Comparison of ENCODE assay signal across 14 cellular contexts in the genomic region with DNA sequence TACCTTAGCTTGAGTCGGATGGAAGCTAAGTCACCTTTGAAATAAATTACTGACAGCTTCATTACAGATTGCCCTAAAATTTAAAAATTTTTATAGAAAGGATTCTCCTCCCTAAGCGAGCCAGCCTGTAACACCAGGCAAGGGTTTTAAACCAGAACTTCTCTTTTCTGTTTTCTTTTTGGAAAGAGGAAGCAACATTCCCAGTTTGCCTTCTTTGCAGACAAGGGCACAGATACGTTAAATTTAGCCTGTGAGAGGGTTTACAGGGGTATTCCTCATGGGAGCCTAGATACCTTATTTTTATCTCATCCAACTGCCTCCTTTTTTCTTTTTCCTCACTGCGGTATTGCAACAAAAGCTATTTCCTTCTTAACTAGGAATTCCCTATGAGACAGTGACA. TPM values are rescaled to one million over a fixed set of nuclear protein-coding genes. Genes with fewer than 3 reads are reported as not detected.
DNase-seq lines count a peak whose midpoint lies in the region; ATAC-seq and TF ChIP-seq lines count a peak whose summit lies in the region.
"Had no signal": no experiment of that assay in that cellular context is flagged by ENCODE, and none has a peak within 500 bp of the region (broad histone marks: within the 10 kb centered on the region; RNA-seq: fewer than 3 reads in every experiment).

No MANE protein-coding gene starts in this region.

- CTCF ChIA-PET in activated naive CD4-positive, alpha-beta T cell treated with anti-CD3 and anti-CD28 coated beads, Interleukin-2, amount 10 ng/mL, durations not matched to agents 7 days and 5 days (lab: Charles Lee): interaction anchor here (1.1 kb wide), 1 partner anchor 27 kb away, joined by 3 read pairs; no protein-coding TSS in a partner anchor
- CTCF ChIA-PET in activated CD4-positive, alpha-beta memory T cell treated with anti-CD3 and anti-CD28 coated beads, Interleukin-2, amount 10 ng/mL, durations not matched to agents 7 days and 5 days (lab: Charles Lee): no interaction called here

- no peaks in the 10 kb centered on the region for H3K9me3 Mint-ChIP-seq in activated naive CD4-positive, alpha-beta T cell treated with anti-CD3 and anti-CD28 coated beads, Interleukin-2, amount 10 ng/mL, durations not matched to agents 7 days and 5 days
- no peaks in the 10 kb centered on the region for H3K9me3 Mint-ChIP-seq in activated CD4-positive, alpha-beta memory T cell treated with anti-CD3 and anti-CD28 coated beads, Interleukin-2, amount 10 ng/mL, durations not matched to agents 7 days and 5 days

- H3K4me1 ChIP-seq in iPS-20b (ENCODE audit: insufficient read depth, low read length): peaks cover 79% of the 10 kb centered on the region
- H3K4me1 ChIP-seq in spleen: peaks cover 60 to 100% (median 88%) of the 10 kb centered on the region in 6 donors
- H3K4me1 ChIP-seq in HAP-1: peaks cover 40% of the 10 kb centered on the region
- H3K4me1 ChIP-seq in Peyer's patch: peaks cover 0 to 49% (median 12%) of the 10 kb centered on the region in 4 donors

- H3K27me3 ChIP-seq in iPS-20b (ENCODE audit: insufficient read depth, low read length) (no peaks in the 10 kb centered on the region), spleen (replicated peaks in 1 of 7) (no peaks in the 10 kb centered on the region), HAP-1 (ENCODE audit: low read depth) (no peaks in the 10 kb centered on the region), Peyer's patch (no peaks in the 10 kb centered on the region)

- TF ChIP-seq CTCF in spleen (IDR thresholded peaks at IDR 0.05 in 8 of 11, conservative IDR thresholded peaks at IDR 0.05 in 3 of 11) (no peak), Peyer's patch (IDR thresholded peaks at IDR 0.05) (no peak)

- POLR2A ChIA-PET in activated CD4-positive, alpha-beta memory T cell treated with anti-CD3 and anti-CD28 coated beads, Interleukin-2, amount 10 ng/mL, durations not matched to agents 7 days and 5 days (lab: Charles Lee): interaction anchor here (1.0 to 2.5 kb wide), 3 partner anchors 8 to 85 kb away, joined by 3 to 8 read pairs (median 3); no protein-coding TSS in a partner anchor

- H3K36me3 ChIP-seq in iPS-20b (ENCODE audit: insufficient read depth, low read depth, low read length) (peaks cover 66% of the 10 kb centered on the region), spleen (peaks cover 0 to 70% (median 10%) of the 10 kb centered on the region in 6 donors), HAP-1 (replicated peaks) (peaks cover 64% of the 10 kb centered on the region), Peyer's patch (peaks cover 0 to 17% (median 0%) of the 10 kb centered on the region in 3 donors)

- peak overlapping the region; percentile 25; the same call in 1 of the 2 replicates for H3K9ac ChIP-seq in iPS-20b (ENCODE audit: low read depth, low read length)

- H3K27ac Mint-ChIP-seq in activated naive CD4-positive, alpha-beta T cell treated with anti-CD3 and anti-CD28 coated beads, Interleukin-2, amount 10 ng/mL, durations not matched to agents 7 days and 5 days: peak overlapping the region; percentile 74
- H3K27ac Mint-ChIP-seq in activated CD4-positive, alpha-beta memory T cell treated with anti-CD3 and anti-CD28 coated beads, Interleukin-2, amount 10 ng/mL, durations not matched to agents 7 days and 5 days: peak overlapping the region; percentile 36

- H3K27ac ChIP-seq in iPS-20b (ENCODE audit: low read length) (no peak overlapping the region), spleen (peak overlapping the region in 5 of 8 donors; percentile 19 to 44 (median 37)), Peyer's patch (no peak overlapping the region)

- no peak for TF ChIP-seq POLR2A in spleen (IDR thresholded peaks at IDR 0.05)
- no peak for TF ChIP-seq POLR2A in Peyer's patch (IDR thresholded peaks at IDR 0.05)

- DNase-seq in activated naive CD4-positive, alpha-beta T cell treated with anti-CD3 and anti-CD28 coated beads, Interleukin-2, amount 10 ng/mL, durations not matched to agents 7 days and 5 days: no peak
- no peak for DNase-seq in activated naive CD4-positive, alpha-beta T cell (lab: John Stamatoyannopoulos, UW)
- no peak for DNase-seq in activated CD4-positive, alpha-beta memory T cell treated with anti-CD3 and anti-CD28 coated beads, Interleukin-2, amount 10 ng/mL, durations not matched to agents 7 days and 5 days
- no peak for DNase-seq in spleen
- no peak for DNase-seq in HAP-1 (ENCODE audit: low spot score in 2 of 2)
- DNase-seq in Peyer's patch: no peak
- DNase-seq: activated CD4-positive, alpha-beta T cell treated with anti-CD3 and anti-CD28 coated beads for 1 hour; effector CD8-positive, alpha-beta T cell; NCI-H1048; NCI-H510A treated with DMSO at 0.1 percent for 48 hours; SHP77 treated with DMSO at 0.1 percent for 48 hours; stimulated activated CD4-positive, alpha-beta T cell treated with anti-CD3 and anti-CD28 coated beads, Interleukin-4, amount 100 ng/mL, for 1 hour had no signal

- no peaks in the 10 kb centered on the region for H3K9me3 ChIP-seq in iPS-20b (ENCODE audit: insufficient read depth, low read depth, low read length)
- H3K9me3 ChIP-seq in spleen: no peaks in the 10 kb centered on the region
- H3K9me3 ChIP-seq in HAP-1: no peaks in the 10 kb centered on the region
- H3K9me3 ChIP-seq in Peyer's patch: no peaks in the 10 kb centered on the region

- 40 to 54% (median 47%) methylated on average over 4 of the region's 4 CpGs for WGBS in spleen, 5 donors

- no peak for ATAC-seq in HG02840 (IDR thresholded peaks at IDR 0.05; ENCODE audit: low FRiP score, unreplicated experiment)

- H3K27me3 Mint-ChIP-seq in activated naive CD4-positive, alpha-beta T cell treated with anti-CD3 and anti-CD28 coated beads, Interleukin-2, amount 10 ng/mL, durations not matched to agents 7 days and 5 days: no peaks in the 10 kb centered on the region
- no peaks in the 10 kb centered on the region for H3K27me3 Mint-ChIP-seq in activated CD4-positive, alpha-beta memory T cell treated with anti-CD3 and anti-CD28 coated beads, Interleukin-2, amount 10 ng/mL, durations not matched to agents 7 days and 5 days

- peaks cover 65% of the 10 kb centered on the region for H3K4me1 Mint-ChIP-seq in activated naive CD4-positive, alpha-beta T cell treated with anti-CD3 and anti-CD28 coated beads, Interleukin-2, amount 10 ng/mL, durations not matched to agents 7 days and 5 days
- peaks cover 58% of the 10 kb centered on the region for H3K4me1 Mint-ChIP-seq in activated CD4-positive, alpha-beta memory T cell treated with anti-CD3 and anti-CD28 coated beads, Interleukin-2, amount 10 ng/mL, durations not matched to agents 7 days and 5 days

- H3K4me3 ChIP-seq in iPS-20b (ENCODE audit: low read length): no peak overlapping the region
- no peak overlapping the region for H3K4me3 ChIP-seq in spleen
- H3K4me3 ChIP-seq in HAP-1: no peak overlapping the region
- no peak overlapping the region for H3K4me3 ChIP-seq in Peyer's patch

- intact Hi-C loops in spleen (cut with DNase I; ENCODE audit: low total_unique reads): loop anchor here (10.0 kb wide), 1 partner anchor 107 kb away; a partner anchor contains a TSS

- no peak overlapping the region for H3K4me3 Mint-ChIP-seq in activated naive CD4-positive, alpha-beta T cell treated with anti-CD3 and anti-CD28 coated beads, Interleukin-2, amount 10 ng/mL, durations not matched to agents 7 days and 5 days
- H3K4me3 Mint-ChIP-seq in activated CD4-positive, alpha-beta memory T cell treated with anti-CD3 and anti-CD28 coated beads, Interleukin-2, amount 10 ng/mL, durations not matched to agents 7 days and 5 days: no peak overlapping the region

- H3K36me3 Mint-ChIP-seq in activated naive CD4-positive, alpha-beta T cell treated with anti-CD3 and anti-CD28 coated beads, Interleukin-2, amount 10 ng/mL, durations not matched to agents 7 days and 5 days: peaks cover 73% of the 10 kb centered on the region
- peaks cover 81% of the 10 kb centered on the region for H3K36me3 Mint-ChIP-seq in activated CD4-positive, alpha-beta memory T cell treated with anti-CD3 and anti-CD28 coated beads, Interleukin-2, amount 10 ng/mL, durations not matched to agents 7 days and 5 days (ENCODE audit: low read depth)

- in situ Hi-C loops in HAP-1 (cut with MboI; ENCODE audit: low sequenced_read_pairs): no loop called here

RNA-seq across cellular contexts. Expression of a gene that starts 45.0 kb away (rescaled TPM):
- 100 to 1,000 TPM; 790 to 809 TPM for total RNA-seq in activated CD4-positive, alpha-beta memory T cell treated with anti-CD3 and anti-CD28 coated beads, Interleukin-2, amount 10 ng/mL, durations not matched to agents 7 days and 5 days
- total RNA-seq in spleen (100 to 1,000 TPM; 745 to 849 (median 769) TPM), Peyer's patch (100 to 1,000 TPM; 382 to 889 (median 658) TPM)
- 100 to 1,000 TPM; 722 to 854 (median 771) TPM for polyA plus RNA-seq in spleen

RNA-seq across cellular contexts. Expression of a gene that starts 46.8 kb away (rescaled TPM):
- 1 to 10 TPM in 1 of 2 experiments, under 1 TPM in 1; 0.65 to 1.0 TPM for total RNA-seq in activated CD4-positive, alpha-beta memory T cell treated with anti-CD3 and anti-CD28 coated beads, Interleukin-2, amount 10 ng/mL, durations not matched to agents 7 days and 5 days
- 1 to 10 TPM in 2 of 7 donors, under 1 TPM in 3, not detected in 2; 0.44 to 1.1 (median 0.70) TPM for total RNA-seq in spleen
- polyA plus RNA-seq in spleen: under 1 TPM; 0.18 to 0.32 (median 0.22) TPM
- total RNA-seq in Peyer's patch: 1 to 10 TPM in 1 of 4 donors, under 1 TPM in 1, not detected in 2; 0.67 to 1.3 TPM

Comparison
In these comparisons a context has a peak if more than half of its experiments do, and no peak if none do; other contexts are left out.
1. H3K27ac ChIP-seq: peak in spleen (5 of 8); none in iPS-20b (single experiment) and Peyer's patch (0 of 4).